7 cellular contexts compared by ENCODE assay signal in the genomic region with DNA sequence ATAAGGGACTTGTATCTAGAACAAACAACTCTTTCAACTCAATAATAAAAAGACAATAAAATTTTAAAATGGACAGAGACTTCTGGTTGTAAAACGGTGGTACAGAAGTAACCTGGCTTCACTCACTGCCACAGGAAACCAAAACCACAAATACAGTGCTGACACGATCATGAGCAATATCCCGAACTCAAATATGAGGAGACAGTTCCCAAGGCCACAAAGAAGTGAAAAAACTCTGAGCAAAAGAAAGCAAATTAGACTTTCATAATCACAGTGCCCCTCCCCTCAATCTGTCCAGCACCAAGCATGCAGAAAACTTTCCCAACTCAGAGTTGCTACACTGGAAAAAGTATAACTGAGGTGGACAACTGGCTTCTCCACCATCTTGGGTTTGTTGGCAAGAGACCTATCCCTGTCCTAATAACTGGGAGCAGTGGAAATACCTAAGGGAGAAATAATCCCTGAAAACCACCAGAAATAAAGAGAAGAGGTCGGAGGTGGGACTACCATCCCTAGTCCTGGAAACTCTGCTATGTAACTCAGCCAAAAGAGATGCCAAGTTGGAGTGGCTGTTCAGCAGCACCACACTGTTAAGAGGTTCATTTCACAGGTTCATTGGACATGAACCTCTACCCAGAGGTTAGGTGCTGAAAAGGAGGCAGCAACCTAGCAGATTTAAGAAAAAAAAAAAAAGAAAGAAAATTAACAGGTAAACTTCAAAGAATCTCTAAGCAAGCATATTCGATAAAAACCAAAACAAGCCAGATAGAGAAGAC. TPM values are rescaled to one million over a fixed set of nuclear protein-coding genes. Genes with fewer than 3 reads are reported as not detected.
DNase-seq lines count a peak whose midpoint lies in the region; ATAC-seq, FAIRE-seq and TF ChIP-seq lines count a peak whose summit lies in the region.

No MANE protein-coding gene starts in this region.

- H3K9ac ChIP-seq in OCI-LY1 (ENCODE audit: low read length), result no peak overlapping the region
- H3K9ac ChIP-seq in mammary epithelial cell (ENCODE audit: insufficient read depth, low read length), result no peak overlapping the region

- in situ Hi-C loops in mammary epithelial cell (cut with MboI; ENCODE audit: low sequenced_read_pairs in 2 of 2), result no loop called here

- H3K4me2 ChIP-seq in OCI-LY1 (ENCODE audit: low read length), result peak overlapping the region; percentile 36; the same call in 1 of the 2 replicates
- peak overlapping the region; percentile 80 for H3K4me2 ChIP-seq in mammary epithelial cell (ENCODE audit: insufficient read depth, low read depth, low read length)

- CTCF ChIA-PET in mammary epithelial cell (lab: Charles Lee; ENCODE audit: low non-redundant PET), result no interaction called here

- BruUV-seq in mammary epithelial cell (replicated peaks; lab: Mats Ljungman, UMichigan), result no TSS peak

- H3K4me3 ChIP-seq in OCI-LY1 (ENCODE audit: low read depth, low read length, poor library complexity, severe bottlenecking), result peak overlapping the region; percentile 7
- peak overlapping the region; percentile 8 to 38 (median 29) for H3K4me3 ChIP-seq in mammary epithelial cell (replicated peaks in 1 of 3; ENCODE audit: insufficient read depth in 1 of 3, low read depth in 2 of 3, low read length in 3 of 3)
- H3K4me3 ChIP-seq in small intestine (ENCODE audit: low read depth in 1 of 2, low read length in 2 of 2), result peak overlapping the region in 1 of 2 donors; percentile 4
- H3K4me3 ChIP-seq in tibial artery, result no peak overlapping the region

- no peak for FAIRE-seq in small intestine (lab: Jason Lieb, UNC)

- intact Hi-C loops in mammary epithelial cell (cut with micrococcal nuclease) (no loop called here), tibial artery (cut with DNase I; ENCODE audit: low total_unique reads) (no loop called here)

- whole genome bisulfite sequencing in mammary epithelial cell (ENCODE audit: low coverage, missing lambda C conversion rate), result 17% methylated on average over 5 of the region's 5 CpGs
- WGBS in small intestine, 3 donors, result 45 to 54% (median 47%) methylated on average over 5 of the region's 5 CpGs

- no peak overlapping the region for H2AFZ ChIP-seq in OCI-LY1 (ENCODE audit: low read length)
- peak overlapping the region; percentile 70 for H2AFZ ChIP-seq in mammary epithelial cell (ENCODE audit: low read depth, low read length)

- no peak overlapping the region for H3K27ac ChIP-seq in OCI-LY1 (ENCODE audit: low read depth, low read length, poor library complexity, severe bottlenecking)
- peak overlapping the region; percentile 67 for H3K27ac ChIP-seq in mammary epithelial cell (ENCODE audit: insufficient read depth, low read depth, low read length)
- no peak overlapping the region for H3K27ac ChIP-seq in small intestine (ENCODE audit: low read depth in 1 of 2, low read length in 1 of 2)
- H3K27ac ChIP-seq in tibial artery, result no peak overlapping the region

- peaks cover 10% of the 10 kb centered on the region for H3K4me1 ChIP-seq in OCI-LY1 (ENCODE audit: insufficient read depth, low read length, severe bottlenecking)
- H3K4me1 ChIP-seq in mammary epithelial cell (ENCODE audit: insufficient read depth, low read length), result peaks cover 40% of the 10 kb centered on the region
- peaks cover 2 to 8% of the 10 kb centered on the region in 2 donors for H3K4me1 ChIP-seq in small intestine (ENCODE audit: control insufficient read depth in 2 of 2, insufficient read depth in 1 of 2, low read depth in 1 of 2, low read length in 1 of 2)
- H3K4me1 ChIP-seq in tibial artery, result peaks cover 0 to 54% (median 10%) of the 10 kb centered on the region in 4 donors

- no peak for TF ChIP-seq CTCF in OCI-LY1 (IDR thresholded peaks at IDR 0.05; ENCODE audit: low read length)
- no peak for TF ChIP-seq CTCF in mammary epithelial cell (conservative IDR thresholded peaks at IDR 0.05 in 1 of 2, IDR thresholded peaks at IDR 0.05 in 1 of 2; ENCODE audit: extremely low read depth in 1 of 2, insufficient read depth in 1 of 2, low read depth in 1 of 2, low read length in 2 of 2)
- TF ChIP-seq CTCF in tibial artery (IDR thresholded peaks at IDR 0.05), result no peak

- DNase-seq in mammary epithelial cell, result peak; percentile 97
- peak; percentile 12 for DNase-seq in small intestine
- no peak for DNase-seq in SK-N-DZ (ENCODE audit: low spot score)
- DNase-seq in tibial artery, result no peak

- dilution Hi-C loops in mammary epithelial cell (cut with HindIII; ENCODE audit: low sequenced_read_pairs), result no loop called here

- no peaks in the 10 kb centered on the region for H3K9me2 ChIP-seq in OCI-LY1 (ENCODE audit: low read depth, low read length)

- H3F3A ChIP-seq in OCI-LY1 (ENCODE audit: insufficient read depth, low read length), result no peaks in the 10 kb centered on the region

- H4K20me1 ChIP-seq in OCI-LY1 (ENCODE audit: insufficient read depth, low read length) (no peaks in the 10 kb centered on the region; the same call in 1 of the 2 replicates), mammary epithelial cell (ENCODE audit: insufficient read depth, low read length) (no peaks in the 10 kb centered on the region)

- H3K79me2 ChIP-seq in OCI-LY1 (ENCODE audit: insufficient read depth, low read length) (peaks cover 91% of the 10 kb centered on the region), mammary epithelial cell (ENCODE audit: insufficient read depth, low read length) (peaks cover 84% of the 10 kb centered on the region)

- ATAC-seq in GM18499 (IDR thresholded peaks at IDR 0.05; ENCODE audit: insufficient read depth, unreplicated experiment) (peak; percentile 48), HG02610 (IDR thresholded peaks at IDR 0.05; ENCODE audit: unreplicated experiment) (peak; percentile 81)

- peaks cover 8% of the 10 kb centered on the region for H3K9me3 ChIP-seq in OCI-LY1 (ENCODE audit: low read length)
- no peaks in the 10 kb centered on the region for H3K9me3 ChIP-seq in mammary epithelial cell (replicated peaks; ENCODE audit: insufficient read depth, low read length)
- no peaks in the 10 kb centered on the region for H3K9me3 ChIP-seq in small intestine (ENCODE audit: control insufficient read depth, low read depth)
- no peaks in the 10 kb centered on the region for H3K9me3 ChIP-seq in tibial artery

- H3K36me3 ChIP-seq in OCI-LY1 (ENCODE audit: insufficient read depth, low read length), result peaks cover 17% of the 10 kb centered on the region
- H3K36me3 ChIP-seq in mammary epithelial cell (ENCODE audit: insufficient read depth, low read length), result no peaks in the 10 kb centered on the region
- H3K36me3 ChIP-seq in small intestine (ENCODE audit: control insufficient read depth in 2 of 2, insufficient read depth in 2 of 2, low read length in 2 of 2), result no peaks in the 10 kb centered on the region
- peaks cover 0 to 4% (median 0%) of the 10 kb centered on the region in 3 donors for H3K36me3 ChIP-seq in tibial artery

- H3K27me3 ChIP-seq in OCI-LY1 (ENCODE audit: insufficient read depth, low read length) (no peaks in the 10 kb centered on the region), mammary epithelial cell (ENCODE audit: insufficient read depth, low read length) (no peaks in the 10 kb centered on the region), small intestine (ENCODE audit: control insufficient read depth in 2 of 2, insufficient read depth in 2 of 2, low read length in 2 of 2) (no peaks in the 10 kb centered on the region), tibial artery (no peaks in the 10 kb centered on the region)

RNA-seq across cellular contexts. Expression of gene REV3L, which starts 55.5 kb away (rescaled TPM):
- total RNA-seq in mammary epithelial cell, result 10 to 100 TPM; 16.7 to 32.8 TPM
- polyA plus RNA-seq in mammary epithelial cell, result 6.1 TPM
- polyA minus RNA-seq in mammary epithelial cell, result 36.3 TPM
- 1 to 10 TPM; 4.2 to 9.3 (median 7.6) TPM for polyA plus RNA-seq in small intestine
- 10.8 and 13.9 TPM in 2 replicates for polyA plus RNA-seq in SK-N-DZ (2014; cell fraction: cytosol; rRNA removed)
- polyA plus RNA-seq in SK-N-DZ (2014; cell fraction: nucleus; rRNA removed), result 12.1 and 26.1 TPM in 2 replicates

Comparison
In these comparisons a context has a peak if more than half of its experiments do, and no peak if none do; other contexts are left out.
1. H3K4me3 ChIP-seq: peak in OCI-LY1 (single experiment) and mammary epithelial cell (3 of 3); none in tibial artery (0 of 2).
2. DNase-seq: peak in mammary epithelial cell (single experiment) and small intestine (single experiment); none in SK-N-DZ (single experiment) and tibial artery (0 of 2).